Comparison of ENCODE assay signal across 13 cellular contexts in genomic region chr6:157219201-157220200, GRCh38.
DNase-seq lines count a peak whose midpoint lies in the region; ATAC-seq, FAIRE-seq and TF ChIP-seq lines count a peak whose summit lies in the region.
"Had no signal": no experiment of that assay in that cellular context is flagged by ENCODE, and none has a peak within 500 bp of the region (broad histone marks: within the 10 kb centered on the region; RNA-seq: fewer than 3 reads in every experiment).

No MANE protein-coding gene starts in this region.

- FAIRE-seq in kidney (lab: Jason Lieb, UNC), result no peak

- H3K9ac ChIP-seq in kidney (ENCODE audit: low read length in 2 of 2), result no peak overlapping the region

- H3K27ac Mint-ChIP-seq in activated naive CD4-positive, alpha-beta T cell treated with anti-CD3 and anti-CD28 coated beads for 36 hours, result no peak overlapping the region
- H3K27ac Mint-ChIP-seq: CD14-positive monocyte had no signal

- ATAC-seq in GM18505 (IDR thresholded peaks at IDR 0.05; ENCODE audit: unreplicated experiment), result no peak

- TF ChIP-seq CTCF in astrocyte of the cerebellum (IDR thresholded peaks at IDR 0.05; ENCODE audit: low read depth, low read length, missing control alignments) (no peak), kidney (IDR thresholded peaks at IDR 0.05; ENCODE audit: borderline replicate concordance, extremely low read depth, insufficient read depth) (no peak), ovary (IDR thresholded peaks at IDR 0.05) (no peak)

- peak overlapping the region; percentile 85 for H3K4me3 ChIP-seq in ACC112 (ENCODE audit: low read depth, low read length)
- no peak overlapping the region for H3K4me3 ChIP-seq in astrocyte of the cerebellum (ENCODE audit: low read depth, low read length)
- no peak overlapping the region for H3K4me3 ChIP-seq in kidney (ENCODE audit: low read length in 2 of 2)
- H3K4me3 ChIP-seq in ovary, result no peak overlapping the region
- H3K4me3 ChIP-seq: left ventricle myocardium inferior had no signal

- no peak for TF ChIP-seq EP300 in ovary (IDR thresholded peaks at IDR 0.05)

- DNase-seq in HEK293T (ENCODE audit: extremely low spot score) (peak; percentile 53), astrocyte of the cerebellum (ENCODE audit: low read depth) (peak; percentile 26), kidney (peak; percentile 53), GOT3 (lab: John Stamatoyannopoulos, UW) (no peak), ovary (no peak)
- DNase-seq in activated naive CD4-positive, alpha-beta T cell treated with anti-CD3 and anti-CD28 coated beads for 36 hours, result no peak
- DNase-seq: activated naive CD4-positive, alpha-beta T cell treated with anti-CD3 and anti-CD28 coated beads, Interleukin-2, amount 50 U/mL, for 16 hours; left ventricle myocardium inferior; NCI-H146 had no signal

- H3K4me3 Mint-ChIP-seq in activated naive CD4-positive, alpha-beta T cell treated with anti-CD3 and anti-CD28 coated beads for 36 hours, result no peak overlapping the region

- peaks cover 32% of the 10 kb centered on the region for H3K4me1 Mint-ChIP-seq in activated naive CD4-positive, alpha-beta T cell treated with anti-CD3 and anti-CD28 coated beads for 36 hours (ENCODE audit: low read depth)

- 77 to 79% (median 78%) methylated on average over 18 of the region's 18 CpGs for WGBS in ovary, 3 donors

- in situ Hi-C loops in astrocyte of the cerebellum (cut with HindIII; ENCODE audit: low sequenced_read_pairs), result no loop called here

- intact Hi-C loops in kidney (cut with DNase I) (loop anchor here (10.0 kb wide), 1 partner anchor 55 kb away; no protein-coding TSS in a partner anchor), ovary (cut with DNase I) (loop anchor here in 2 of 4 donors (10.0 kb wide), 1 partner anchor 55 kb away; no protein-coding TSS in a partner anchor)
- intact Hi-C loops in activated naive CD4-positive, alpha-beta T cell treated with anti-CD3 and anti-CD28 coated beads for 36 hours (cut with micrococcal nuclease), result no loop called here

- no peaks in the 10 kb centered on the region for H3K79me2 ChIP-seq in ACC112 (ENCODE audit: control insufficient read depth, insufficient read depth, low read length, unreplicated experiment)

- peak overlapping the region; percentile 80 for H3K27ac ChIP-seq in ACC112 (ENCODE audit: low read depth, low read length)
- no peak overlapping the region for H3K27ac ChIP-seq in kidney (ENCODE audit: low read depth in 2 of 2, low read length in 2 of 2)
- H3K27ac ChIP-seq in ovary, result no peak overlapping the region
- H3K27ac ChIP-seq: HL-60, left ventricle myocardium inferior had no signal

- no peaks in the 10 kb centered on the region for H3K27me3 ChIP-seq in ACC112 (ENCODE audit: insufficient read depth, low read length)
- H3K27me3 ChIP-seq in ovary, result no peaks in the 10 kb centered on the region

- H3K9me3 Mint-ChIP-seq in activated naive CD4-positive, alpha-beta T cell treated with anti-CD3 and anti-CD28 coated beads for 36 hours, result no peaks in the 10 kb centered on the region

- H3K4me1 ChIP-seq in ACC112 (ENCODE audit: control insufficient read depth, insufficient read depth, low read length, unreplicated experiment), result peaks cover 26% of the 10 kb centered on the region
- peaks cover 0 to 5% of the 10 kb centered on the region in 2 donors for H3K4me1 ChIP-seq in kidney (ENCODE audit: control insufficient read depth in 1 of 2, insufficient read depth in 1 of 2, low read depth in 1 of 2, low read length in 2 of 2)
- no peaks in the 10 kb centered on the region for H3K4me1 ChIP-seq in ovary (ENCODE audit: insufficient read depth)

- H2AFZ ChIP-seq in ACC112 (ENCODE audit: low read length, unreplicated experiment), result peak overlapping the region; percentile 1

- CTCF ChIA-PET in HEK293T (lab: Yijun Ruan, JAX), result interaction anchor here (0.6 to 1.0 kb wide), 4 partner anchors 9 to 395 kb away, joined by 3 read pairs; no protein-coding TSS in a partner anchor
- CTCF ChIA-PET in activated naive CD4-positive, alpha-beta T cell treated with anti-CD3 and anti-CD28 coated beads for 36 hours (lab: Charles Lee), result interaction anchor here (0.6 to 1.1 kb wide), 2 partner anchors 15 to 280 kb away, joined by 3 read pairs; no protein-coding TSS in a partner anchor

- POLR2A ChIA-PET in HEK293T (lab: Yijun Ruan, JAX), result interaction anchor here (0.8 kb wide), 1 partner anchor 9 kb away, joined by 4 read pairs; no protein-coding TSS in a partner anchor

- no peaks in the 10 kb centered on the region for H3K36me3 Mint-ChIP-seq in activated naive CD4-positive, alpha-beta T cell treated with anti-CD3 and anti-CD28 coated beads for 36 hours (ENCODE audit: low read depth)

- no peaks in the 10 kb centered on the region for H3K27me3 Mint-ChIP-seq in activated naive CD4-positive, alpha-beta T cell treated with anti-CD3 and anti-CD28 coated beads for 36 hours (ENCODE audit: low read depth)

- H3K36me3 ChIP-seq in ACC112 (ENCODE audit: insufficient read depth, low read length) (no peaks in the 10 kb centered on the region), kidney (ENCODE audit: control insufficient read depth in 1 of 2, insufficient read depth in 2 of 2, low read length in 2 of 2) (no peaks in the 10 kb centered on the region), ovary (no peaks in the 10 kb centered on the region)
- H3K36me3 ChIP-seq: left ventricle myocardium inferior had no signal

- TF ChIP-seq POLR2A in ovary (IDR thresholded peaks at IDR 0.05) (no peak), GM18505 (IDR thresholded peaks at IDR 0.05; ENCODE audit: borderline replicate concordance, extremely low read depth, insufficient read depth, insufficient read length) (no peak)

- no peaks in the 10 kb centered on the region for H3K9me3 ChIP-seq in kidney (ENCODE audit: control insufficient read depth in 1 of 2, low read length in 2 of 2)
- H3K9me3 ChIP-seq in ovary, result no peaks in the 10 kb centered on the region
- H3K9me3 ChIP-seq: left ventricle myocardium inferior had no signal

TF ChIP-seq in HEK293T, 16 proteins besides CTCF, POLR2A, EP300 and RAD21:
- TF ChIP-seq ELF4 (IDR thresholded peaks at IDR 0.05) (no peak), FOXM1 (IDR thresholded peaks at IDR 0.05; ENCODE audit: borderline replicate concordance) (no peak), SUZ12 (IDR thresholded peaks at IDR 0.05) (no peak), FOXK2 (IDR thresholded peaks at IDR 0.05) (no peak), L3MBTL2 (conservative IDR thresholded peaks at IDR 0.05) (no peak), SP1 (IDR thresholded peaks at IDR 0.05) (no peak), FOXA1 (IDR thresholded peaks at IDR 0.05) (no peak), ZNF384 (IDR thresholded peaks at IDR 0.05) (no peak), LEF1 (IDR thresholded peaks at IDR 0.05; ENCODE audit: borderline replicate concordance) (no peak), TARDBP (IDR thresholded peaks at IDR 0.05) (no peak), CTBP1 (IDR thresholded peaks at IDR 0.05; ENCODE audit: borderline replicate concordance) (no peak), NFRKB (IDR thresholded peaks at IDR 0.05) (no peak), ARNT (IDR thresholded peaks at IDR 0.05) (no peak), BHLHE40 (IDR thresholded peaks at IDR 0.05; ENCODE audit: borderline replicate concordance) (no peak), PKNOX1 (IDR thresholded peaks at IDR 0.05) (no peak), HDGF (IDR thresholded peaks at IDR 0.05; ENCODE audit: borderline replicate concordance) (no peak)

Comparison
In these comparisons a context has a peak if more than half of its experiments do, and no peak if none do; other contexts are left out.
1. DNase-seq: peak in HEK293T (single experiment), astrocyte of the cerebellum (single experiment) and kidney (single experiment); none in GOT3 (single experiment), activated naive CD4-positive, alpha-beta T cell treated with anti-CD3 and anti-CD28 coated beads for 36 hours (single experiment) and ovary (0 of 5).